In the genomic region with DNA sequence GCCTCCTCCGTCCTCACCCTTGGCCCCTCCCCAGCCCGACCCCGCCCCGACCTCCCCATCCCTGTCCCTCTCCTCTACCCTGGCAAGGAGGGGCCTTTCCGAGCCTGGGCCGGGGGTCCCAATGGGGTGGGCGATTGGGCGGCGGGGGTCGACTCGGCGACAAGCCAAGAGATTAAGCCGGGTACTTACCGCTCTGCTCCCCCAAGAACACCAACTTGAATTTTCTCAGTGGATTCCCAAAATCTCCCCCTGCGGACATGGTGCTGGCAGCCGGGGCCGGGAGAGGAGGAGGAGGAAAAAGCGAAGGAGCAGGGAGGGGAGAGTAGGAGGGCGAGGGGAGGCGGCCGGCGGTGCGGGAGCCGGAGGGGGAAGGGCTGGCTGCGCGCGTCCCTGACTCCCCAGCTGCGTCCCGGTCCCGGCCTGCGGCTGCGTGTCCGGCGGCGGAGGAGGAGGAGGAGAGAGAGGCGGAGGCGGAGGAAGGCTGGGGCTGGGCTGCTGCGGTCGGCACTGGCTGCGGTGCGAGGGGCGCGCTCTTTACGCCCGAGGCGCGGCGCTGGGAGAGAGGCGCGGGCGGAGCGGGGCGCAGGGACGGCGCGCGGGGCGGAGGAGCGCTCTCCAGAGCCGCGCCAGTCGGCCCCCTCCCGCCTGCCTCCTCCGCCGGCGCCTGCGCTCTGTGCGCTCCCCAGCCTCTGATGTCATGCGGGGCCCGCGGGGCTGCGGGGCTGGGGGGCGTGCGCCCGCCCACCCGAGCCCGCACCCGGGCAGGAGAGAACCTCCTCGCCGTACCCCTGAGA, we compare ENCODE assay signal across 8 cellular contexts. TPM values are rescaled to one million over a fixed set of nuclear protein-coding genes. Genes with fewer than 3 reads are reported as not detected.
DNase-seq lines count a peak whose midpoint lies in the region; ATAC-seq and TF ChIP-seq lines count a peak whose summit lies in the region.

A gene (minus strand): TSS at position 675 of the 794 bp plus-strand sequence. CDS start 416 bp downstream, at position 259.

- TF ChIP-seq CTCF in activated CD8-positive, alpha-beta T cell treated with anti-CD3 and anti-CD28 coated beads for 36 hours (IDR thresholded peaks at IDR 0.05) = no peak
- no peak for TF ChIP-seq CTCF in foreskin keratinocyte (conservative IDR thresholded peaks at IDR 0.05)

- H3K27me3 Mint-ChIP-seq in activated CD8-positive, alpha-beta T cell treated with anti-CD3 and anti-CD28 coated beads for 36 hours = peaks cover 35% of the 10 kb centered on the region
- peaks cover 54 to 62% (median 57%) of the 10 kb centered on the region in 5 donors for H3K27me3 Mint-ChIP-seq in naive thymus-derived CD4-positive, alpha-beta T cell

- CTCF ChIA-PET in activated CD8-positive, alpha-beta T cell treated with anti-CD3 and anti-CD28 coated beads for 36 hours (lab: Charles Lee) = no interaction called here
- CTCF ChIA-PET in naive thymus-derived CD4-positive, alpha-beta T cell (lab: Charles Lee) = no interaction called here

- no peaks in the 10 kb centered on the region for H3K9me3 ChIP-seq in naive thymus-derived CD4-positive, alpha-beta T cell (ENCODE audit: control insufficient read depth in 2 of 3, low read length in 3 of 3)

- DNase-seq in NCI-H2107 (lab: John Stamatoyannopoulos, UW) (peak; percentile 11), NCI-H2107 treated with DMSO at 0.1 percent for 48 hours (lab: John Stamatoyannopoulos, UW; ENCODE audit: unreplicated experiment) (no peak), LHCN-M2 (ENCODE audit: low read depth) (peak; percentile 6), foreskin keratinocyte (no peak)
- DNase-seq in activated CD8-positive, alpha-beta T cell treated with anti-CD3 and anti-CD28 coated beads for 36 hours = peak; percentile 30
- DNase-seq in naive thymus-derived CD4-positive, alpha-beta T cell = no peak

- ATAC-seq in activated CD8-positive, alpha-beta T cell treated with anti-CD3 and anti-CD28 coated beads for 36 hours = peak; percentile 90
- ATAC-seq in foreskin keratinocyte = peak; percentile 81
- peak; percentile 39 for ATAC-seq in naive thymus-derived CD4-positive, alpha-beta T cell
- no peak for ATAC-seq in GM21529 (IDR thresholded peaks at IDR 0.05; ENCODE audit: unreplicated experiment)
- ATAC-seq in HG02610 (IDR thresholded peaks at IDR 0.05; ENCODE audit: unreplicated experiment) = no peak

- H3K27ac Mint-ChIP-seq in activated CD8-positive, alpha-beta T cell treated with anti-CD3 and anti-CD28 coated beads for 36 hours = no peak within 1 kb of the TSS
- H3K27ac Mint-ChIP-seq in naive thymus-derived CD4-positive, alpha-beta T cell = no peak within 1 kb of the TSS

- H3K27me3 ChIP-seq in foreskin keratinocyte = peaks cover 66% of the 10 kb centered on the region
- no peaks in the 10 kb centered on the region for H3K27me3 ChIP-seq in naive thymus-derived CD4-positive, alpha-beta T cell (ENCODE audit: control insufficient read depth in 2 of 2, insufficient read depth in 2 of 2, low read length in 2 of 2)

- H3K4me3 ChIP-seq in naive thymus-derived CD4-positive, alpha-beta T cell (ENCODE audit: low read length) = no peak within 1 kb of the TSS

- peak within 1 kb of the TSS; percentile 58 for H3K4me3 Mint-ChIP-seq in activated CD8-positive, alpha-beta T cell treated with anti-CD3 and anti-CD28 coated beads for 36 hours
- H3K4me3 Mint-ChIP-seq in naive thymus-derived CD4-positive, alpha-beta T cell = peak within 1 kb of the TSS in 7 of 10 donors; percentile 32 to 73 (median 43)

- H3K27ac ChIP-seq in foreskin keratinocyte = no peak within 1 kb of the TSS
- H3K27ac ChIP-seq in naive thymus-derived CD4-positive, alpha-beta T cell (ENCODE audit: low read depth, low read length) = no peak within 1 kb of the TSS

- peaks cover 2% of the 10 kb centered on the region for H3K4me1 Mint-ChIP-seq in activated CD8-positive, alpha-beta T cell treated with anti-CD3 and anti-CD28 coated beads for 36 hours (ENCODE audit: low read depth)
- peaks cover 0 to 21% (median 8%) of the 10 kb centered on the region in 7 donors for H3K4me1 Mint-ChIP-seq in naive thymus-derived CD4-positive, alpha-beta T cell

- no peaks in the 10 kb centered on the region for H3K36me3 ChIP-seq in naive thymus-derived CD4-positive, alpha-beta T cell (ENCODE audit: control insufficient read depth in 2 of 3, insufficient read depth in 3 of 3, low read length in 3 of 3)

- no peaks in the 10 kb centered on the region for H3K4me1 ChIP-seq in foreskin keratinocyte
- no peaks in the 10 kb centered on the region for H3K4me1 ChIP-seq in naive thymus-derived CD4-positive, alpha-beta T cell (ENCODE audit: control insufficient read depth in 2 of 2, insufficient read depth in 2 of 2, low read length in 2 of 2)

- intact Hi-C loops in activated CD8-positive, alpha-beta T cell treated with anti-CD3 and anti-CD28 coated beads for 36 hours (cut with micrococcal nuclease) = no loop called here
- intact Hi-C loops in naive thymus-derived CD4-positive, alpha-beta T cell (cut with micrococcal nuclease) = no loop called here

- H3K36me3 Mint-ChIP-seq in activated CD8-positive, alpha-beta T cell treated with anti-CD3 and anti-CD28 coated beads for 36 hours (ENCODE audit: low read depth) = no peaks in the 10 kb centered on the region
- H3K36me3 Mint-ChIP-seq in naive thymus-derived CD4-positive, alpha-beta T cell = no peaks in the 10 kb centered on the region

- POLR2A ChIA-PET in activated CD8-positive, alpha-beta T cell treated with anti-CD3 and anti-CD28 coated beads for 36 hours (lab: Charles Lee) = no interaction called here
- POLR2A ChIA-PET in naive thymus-derived CD4-positive, alpha-beta T cell (lab: Charles Lee) = no interaction called here

- H3K9me3 Mint-ChIP-seq in activated CD8-positive, alpha-beta T cell treated with anti-CD3 and anti-CD28 coated beads for 36 hours = no peaks in the 10 kb centered on the region
- H3K9me3 Mint-ChIP-seq in naive thymus-derived CD4-positive, alpha-beta T cell = no peaks in the 10 kb centered on the region

RNA-seq across cellular contexts. Expression of the gene that starts here (rescaled TPM):
- total RNA-seq in LHCN-M2 (2014; rRNA removed) (0.32 and 0.69 TPM in 2 replicates), foreskin keratinocyte (0.41 and 0.42 TPM in 2 replicates)
- polyA plus RNA-seq in LHCN-M2 (2012) = 2.8 TPM
- 1 to 10 TPM; 1.7 to 2.0 TPM for total RNA-seq in activated CD8-positive, alpha-beta T cell treated with anti-CD3 and anti-CD28 coated beads for 36 hours
- polyA plus RNA-seq in foreskin keratinocyte = 0.88 and 1.7 TPM in 2 replicates
- total RNA-seq in naive thymus-derived CD4-positive, alpha-beta T cell = 1 to 10 TPM in 1 of 5 experiments, under 1 TPM in 1, not detected in 3; 0.17 to 1.2 TPM
- polyA plus RNA-seq in naive thymus-derived CD4-positive, alpha-beta T cell = under 1 TPM; 0.14 to 0.26 TPM

Comparison
In these comparisons a context has a peak if more than half of its experiments do, and no peak if none do; other contexts are left out.
1. DNase-seq: peak in NCI-H2107 (single experiment), LHCN-M2 (single experiment) and activated CD8-positive, alpha-beta T cell treated with anti-CD3 and anti-CD28 coated beads for 36 hours (single experiment); none in NCI-H2107 treated with DMSO at 0.1 percent for 48 hours (single experiment), foreskin keratinocyte (0 of 2) and naive thymus-derived CD4-positive, alpha-beta T cell (0 of 9).
2. ATAC-seq: peak in activated CD8-positive, alpha-beta T cell treated with anti-CD3 and anti-CD28 coated beads for 36 hours (single experiment), foreskin keratinocyte (single experiment) and naive thymus-derived CD4-positive, alpha-beta T cell (single experiment); none in GM21529 (single experiment) and HG02610 (single experiment).